Comparison of ENCODE assay signal across 8 cellular contexts in the genomic region with DNA sequence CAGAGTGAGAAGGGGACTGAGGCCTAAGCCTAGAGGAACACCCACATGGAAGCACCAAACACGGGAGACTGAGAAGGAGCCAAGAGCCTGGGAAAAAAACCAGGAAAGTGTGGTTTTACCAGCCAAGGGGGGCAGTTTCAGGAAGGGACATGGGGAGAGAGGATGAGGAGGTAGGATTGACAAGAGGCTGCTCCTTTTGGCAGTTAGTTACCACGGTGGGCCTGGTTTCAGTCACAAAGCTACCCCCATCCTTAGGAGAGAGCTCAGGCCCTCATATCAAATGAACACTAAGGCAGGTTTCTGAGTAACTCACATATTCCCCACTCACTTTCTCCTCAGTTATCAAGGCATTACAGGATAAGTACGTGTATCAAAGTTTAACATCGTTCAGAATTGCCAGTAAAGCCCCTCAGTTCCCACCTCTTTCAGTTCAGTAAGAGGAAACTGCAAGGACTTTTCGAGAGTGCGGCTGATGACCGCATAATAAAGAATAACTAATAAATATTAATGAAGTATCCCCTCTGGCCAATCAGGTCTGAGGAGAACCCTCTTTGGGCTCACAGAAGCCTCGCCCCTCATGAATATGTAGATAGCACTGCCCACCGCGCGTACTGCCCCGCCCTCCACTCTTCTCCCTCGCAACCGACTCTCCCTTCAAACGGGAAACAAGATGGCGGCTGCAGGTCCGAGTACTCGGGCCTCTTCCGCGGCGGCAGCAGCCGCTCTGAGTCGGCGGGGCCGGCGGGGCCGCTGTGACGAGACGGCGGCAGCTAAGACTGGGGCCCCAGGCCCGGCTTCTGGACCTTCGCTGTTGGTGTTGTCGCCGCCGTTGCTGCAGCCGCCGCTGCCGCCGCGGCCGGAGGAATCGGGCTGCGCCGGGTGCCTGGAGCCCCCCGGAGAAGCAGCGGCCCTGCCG. TPM values are rescaled to one million over a fixed set of nuclear protein-coding genes. Genes with fewer than 3 reads are reported as not detected.
DNase-seq lines count a peak whose midpoint lies in the region; ATAC-seq lines count a peak whose summit lies in the region.

A gene with protein sequence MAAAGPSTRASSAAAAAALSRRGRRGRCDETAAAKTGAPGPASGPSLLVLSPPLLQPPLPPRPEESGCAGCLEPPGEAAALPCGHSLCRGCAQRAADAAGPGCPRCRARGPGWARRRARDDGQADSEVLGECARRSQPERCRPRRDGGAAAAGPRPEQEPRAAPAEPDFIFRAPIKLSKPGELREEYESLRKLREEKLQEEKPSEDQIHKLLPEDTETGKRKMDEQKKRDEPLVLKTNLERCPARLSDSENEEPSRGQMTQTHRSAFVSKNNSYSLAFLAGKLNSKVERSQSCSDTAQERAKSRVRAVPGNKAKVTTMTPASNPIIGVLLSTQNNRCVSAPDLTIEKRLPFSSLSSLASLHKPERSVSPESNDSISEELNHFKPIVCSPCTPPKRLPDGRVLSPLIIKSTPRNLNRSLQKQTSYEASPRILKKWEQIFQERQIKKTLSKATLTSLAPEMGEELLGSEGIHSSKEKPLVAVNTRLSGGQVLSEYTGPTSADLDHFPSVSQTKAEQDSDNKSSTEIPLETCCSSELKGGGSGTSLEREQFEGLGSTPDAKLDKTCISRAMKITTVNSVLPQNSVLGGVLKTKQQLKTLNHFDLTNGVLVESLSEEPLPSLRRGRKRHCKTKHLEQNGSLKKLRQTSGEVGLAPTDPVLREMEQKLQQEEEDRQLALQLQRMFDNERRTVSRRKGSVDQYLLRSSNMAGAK (plus strand): TSS at position 639 of the 916 bp plus-strand sequence. CDS start 32 bp downstream, at position 671.

- H3K4me1 ChIP-seq in BLaER1: peaks cover 26% of the 10 kb centered on the region

- peaks cover 7% of the 10 kb centered on the region for H3K36me3 Mint-ChIP-seq in activated CD4-positive, alpha-beta T cell treated with anti-CD3 and anti-CD28 coated beads, Interleukin-2, amount 10 ng/mL, durations not matched to agents 7 days and 5 days (ENCODE audit: low read depth)

- H3K4me3 Mint-ChIP-seq in activated CD4-positive, alpha-beta T cell treated with anti-CD3 and anti-CD28 coated beads, Interleukin-2, amount 10 ng/mL, durations not matched to agents 7 days and 5 days: peak within 1 kb of the TSS; percentile 83

- CTCF ChIA-PET in activated CD4-positive, alpha-beta T cell treated with anti-CD3 and anti-CD28 coated beads, Interleukin-2, amount 10 ng/mL, durations not matched to agents 7 days and 5 days (lab: Charles Lee): interaction anchor here (0.8 to 1.1 kb wide), 3 partner anchors 8 to 21 kb away, joined by 3 read pairs; no protein-coding TSS in a partner anchor

- ATAC-seq in GM19328 (IDR thresholded peaks at IDR 0.05; ENCODE audit: unreplicated experiment) (peak; percentile 98), HG03520 (IDR thresholded peaks at IDR 0.05; ENCODE audit: unreplicated experiment) (peak; percentile 94), left lobe of liver (peak; percentile 96)

- H3K9ac ChIP-seq in BLaER1: peak within 1 kb of the TSS; percentile 98

- H3K9me3 Mint-ChIP-seq in activated CD4-positive, alpha-beta T cell treated with anti-CD3 and anti-CD28 coated beads, Interleukin-2, amount 10 ng/mL, durations not matched to agents 7 days and 5 days: no peaks in the 10 kb centered on the region

- POLR2A ChIA-PET in activated CD4-positive, alpha-beta T cell treated with anti-CD3 and anti-CD28 coated beads, Interleukin-2, amount 10 ng/mL, durations not matched to agents 7 days and 5 days (lab: Charles Lee): no interaction called here

- no peaks in the 10 kb centered on the region for H3K9me3 ChIP-seq in BLaER1

- H3K27me3 ChIP-seq in BLaER1: no peaks in the 10 kb centered on the region

- H3K27ac Mint-ChIP-seq in activated CD4-positive, alpha-beta T cell treated with anti-CD3 and anti-CD28 coated beads, Interleukin-2, amount 10 ng/mL, durations not matched to agents 7 days and 5 days: peak within 1 kb of the TSS; percentile 85

- H3K4me1 Mint-ChIP-seq in activated CD4-positive, alpha-beta T cell treated with anti-CD3 and anti-CD28 coated beads, Interleukin-2, amount 10 ng/mL, durations not matched to agents 7 days and 5 days: peaks cover 26% of the 10 kb centered on the region

- peak within 1 kb of the TSS; percentile 87 for H3K4me2 ChIP-seq in BLaER1

- peak; percentile 94 for DNase-seq in NCI-H69 (lab: John Stamatoyannopoulos, UW)
- peak; percentile 91 for DNase-seq in activated CD4-positive, alpha-beta T cell treated with anti-CD3 and anti-CD28 coated beads, Interleukin-2, amount 10 ng/mL, durations not matched to agents 7 days and 5 days
- DNase-seq in dedifferentiated amniotic fluid mesenchymal stem cell (ENCODE audit: extremely low spot score): peak; percentile 97
- peak; percentile 92 for DNase-seq in left lobe of liver (ENCODE audit: low spot score)
- DNase-seq in stimulated activated CD4-positive, alpha-beta T cell treated with anti-CD3 and anti-CD28 coated beads, Interleukin-2, amount 100 ng/mL, for 4 hours (ENCODE audit: low read depth): peak; percentile 84

- H3K27me3 Mint-ChIP-seq in activated CD4-positive, alpha-beta T cell treated with anti-CD3 and anti-CD28 coated beads, Interleukin-2, amount 10 ng/mL, durations not matched to agents 7 days and 5 days: no peaks in the 10 kb centered on the region

- peak within 1 kb of the TSS; percentile 99 for H3K27ac ChIP-seq in BLaER1

- H4K20me1 ChIP-seq in BLaER1: peaks cover 40% of the 10 kb centered on the region

- peaks cover 12% of the 10 kb centered on the region for H3K36me3 ChIP-seq in BLaER1

- peak within 1 kb of the TSS; percentile 89 for H3K4me3 ChIP-seq in BLaER1

RNA-seq across cellular contexts. Expression of the gene that starts here (rescaled TPM):
- total RNA-seq in activated CD4-positive, alpha-beta T cell treated with anti-CD3 and anti-CD28 coated beads, Interleukin-2, amount 10 ng/mL, durations not matched to agents 7 days and 5 days: 10 to 100 TPM; 16.4 to 17.4 TPM
- 4.6 TPM for total RNA-seq in left lobe of liver

Comparison
In these comparisons a context has a peak if more than half of its experiments do, and no peak if none do; other contexts are left out.
1. Peak in every context shown above with its lines: DNase-seq, ATAC-seq, H3K4me3 ChIP-seq and H3K27ac ChIP-seq.